ENCODE assay signal across 17 cellular contexts in genomic region chr16:88510091-88510719, GRCh38. TPM values are rescaled to one million over a fixed set of nuclear protein-coding genes. Genes with fewer than 3 reads are reported as not detected.
DNase-seq lines count a peak whose midpoint lies in the region; ATAC-seq, FAIRE-seq and TF ChIP-seq lines count a peak whose summit lies in the region.
"Had no signal": no experiment of that assay in that cellular context is flagged by ENCODE, and none has a peak within 500 bp of the region (broad histone marks: within the 10 kb centered on the region; RNA-seq: fewer than 3 reads in every experiment).

No MANE protein-coding gene starts in this region.

- H2AFZ ChIP-seq in H1 (ENCODE audit: low read length) = no peak overlapping the region
- H2AFZ ChIP-seq: GM23248 had no signal

- no peak overlapping the region for H3K4ac ChIP-seq in H1 (replicated peaks; ENCODE audit: insufficient read length, low read depth, low read length)

- intact Hi-C loops in stomach (cut with DNase I; ENCODE audit: low total_unique reads) = no loop called here
- intact Hi-C loops in aorta (cut with DNase I) = no loop called here

- no peak overlapping the region for H3K14ac ChIP-seq in H1 (ENCODE audit: insufficient read length)

- H4K20me1 ChIP-seq in H1 (replicated peaks in 1 of 2; ENCODE audit: control insufficient read depth in 1 of 2, insufficient read depth in 2 of 2, low read length in 2 of 2) = peaks cover 0 to 3% of the 10 kb centered on the region in 2 experiments

- H3K27ac ChIP-seq in H1 (ENCODE audit: low read depth, low read length) (no peak overlapping the region), stomach (peak overlapping the region; percentile 79 to 96 (median 87)), aorta (ENCODE audit: low read depth in 1 of 2, low read length in 2 of 2) (no peak overlapping the region)
- H3K27ac ChIP-seq: A549, GM23248 had no signal

- no peak overlapping the region for H3K56ac ChIP-seq in H1 (replicated peaks; ENCODE audit: insufficient read length, low read depth, low read length)

- POLR2A ChIA-PET in H1 (lab: Charles Lee; ENCODE audit: partially characterized antibody) = interaction anchor here (1.1 kb wide), 2 partner anchors 8 to 12 kb away, joined by 3 read pairs; no protein-coding TSS in a partner anchor

- no peak for TF ChIP-seq RAD21 in H1 (IDR thresholded peaks at IDR 0.05 in 1 of 2, conservative IDR thresholded peaks at IDR 0.05 in 1 of 2; ENCODE audit: low read depth in 2 of 2, low read length in 2 of 2)

- H3K9me3 ChIP-seq in H1 (ENCODE audit: insufficient read depth in 2 of 2, low read depth in 1 of 2, low read length in 1 of 2) (no peaks in the 10 kb centered on the region), stomach (no peaks in the 10 kb centered on the region), aorta (ENCODE audit: control insufficient read depth, low read length) (no peaks in the 10 kb centered on the region)
- H3K9me3 ChIP-seq: A549 had no signal

- H4K91ac ChIP-seq in H1 (replicated peaks; ENCODE audit: insufficient read length, low read length) = no peak overlapping the region

- FAIRE-seq in H1 (lab: Jason Lieb, UNC) = no peak
- FAIRE-seq: A549, colon had no signal

- peak overlapping the region; percentile 5; the same call in 1 of the 2 replicates for H4K8ac ChIP-seq in H1 (ENCODE audit: extremely low read depth, insufficient read depth, low read length)

- H3K18ac ChIP-seq in H1 (ENCODE audit: extremely low read depth, low read length) = no peak overlapping the region

- H3K23ac ChIP-seq in H1 (ENCODE audit: insufficient read length) = no peak overlapping the region

- no peak for TF ChIP-seq CTCF in H1 (IDR thresholded peaks at IDR 0.05; ENCODE audit: control extremely low read depth in 1 of 3, insufficient read depth in 1 of 3, low read depth in 1 of 3, low read length in 3 of 3)
- TF ChIP-seq CTCF in stomach (IDR thresholded peaks at IDR 0.05) = no peak

- H2AK5ac ChIP-seq in H1 (ENCODE audit: low read depth, low read length) = no peak overlapping the region

- TF ChIP-seq POLR2A in H1 (IDR thresholded peaks at IDR 0.05; ENCODE audit: control extremely low read depth in 1 of 2, low read depth in 2 of 2, low read length in 2 of 2) = no peak
- no peak for TF ChIP-seq POLR2A in stomach (IDR thresholded peaks at IDR 0.05)

- H3K4me1 ChIP-seq in H1 (replicated peaks in 1 of 4; ENCODE audit: control insufficient read depth in 3 of 4, insufficient read depth in 4 of 4, low read length in 3 of 4) (no peaks in the 10 kb centered on the region), stomach (peaks cover 60 to 92% (median 83%) of the 10 kb centered on the region in 4 donors), aorta (ENCODE audit: control insufficient read depth in 1 of 2, insufficient read depth in 2 of 2, low read length in 2 of 2) (no peaks in the 10 kb centered on the region)

- ATAC-seq in aorta (ENCODE audit: low FRiP score) = no peak
- ATAC-seq in HG03378 (IDR thresholded peaks at IDR 0.05; ENCODE audit: unreplicated experiment) = no peak
- ATAC-seq: A549; activated naive CD8-positive, alpha-beta T cell treated with anti-CD3 and anti-CD28 coated beads, Interleukin-2, amount 50 U/mL, for 24 hours; activated T-cell treated with anti-CD3 and anti-CD28 coated beads, Interleukin-2, amount 50 U/mL, for 4 hours had no signal

- no peak overlapping the region for H3K4me3 ChIP-seq in H1 (ENCODE audit: extremely low read depth in 1 of 4, insufficient read depth in 2 of 4, low read depth in 3 of 4, low read length in 4 of 4)
- no peak overlapping the region for H3K4me3 ChIP-seq in stomach
- no peak overlapping the region for H3K4me3 ChIP-seq in aorta (ENCODE audit: low read length in 2 of 2)
- H3K4me3 ChIP-seq: A549, GM23248, K562 had no signal

- no peak overlapping the region for H3K9ac ChIP-seq in H1 (replicated peaks in 1 of 4; ENCODE audit: extremely low read depth in 1 of 4, low read depth in 3 of 4, low read length in 3 of 4)
- H3K9ac ChIP-seq: GM23248 had no signal

- no peak overlapping the region for H2BK5ac ChIP-seq in H1 (ENCODE audit: low read depth, low read length)

- 90% methylated on average over 16 of the region's 17 CpGs; no CpG with 5 or more reads in 1 of the 2 experiments for WGBS in H1 (ENCODE audit: extremely low coverage in 1 of 2, insufficient coverage in 1 of 2, insufficient read length in 1 of 2, insufficient replicate concordance in 2 of 2, low coverage in 1 of 2, low lambda C conversion rate in 2 of 2, missing lambda C conversion rate in 1 of 2), 2 experiments
- 24 to 39% (median 33%) methylated on average over 7 to 17 of the region's 17 CpGs for WGBS in stomach, 5 donors
- WGBS in aorta, 2 donors = 53 to 71% methylated on average over 17 of the region's 17 CpGs

- TF ChIP-seq EP300 in H1 (IDR thresholded peaks at IDR 0.05; ENCODE audit: borderline replicate concordance in 1 of 2, low read depth in 2 of 2, low read length in 2 of 2) = no peak
- TF ChIP-seq EP300 in stomach (IDR thresholded peaks at IDR 0.05) = no peak

- no peak overlapping the region for H4K5ac ChIP-seq in H1 (ENCODE audit: insufficient read length, low read depth, low read length)

- H3K36me3 ChIP-seq in H1 (ENCODE audit: control insufficient read depth in 2 of 4, insufficient read depth in 4 of 4, low read length in 3 of 4) (no peaks in the 10 kb centered on the region), stomach (peaks cover 0 to 13% (median 7%) of the 10 kb centered on the region in 4 donors), aorta (ENCODE audit: control insufficient read depth in 1 of 2, insufficient read depth in 2 of 2, low read length in 1 of 2) (no peaks in the 10 kb centered on the region)

- H3K27me3 ChIP-seq in H1 (replicated peaks in 1 of 4; ENCODE audit: control insufficient read depth in 3 of 4, extremely low read depth in 1 of 4, insufficient read depth in 3 of 4, low read length in 3 of 4) (no peaks in the 10 kb centered on the region), stomach (peaks cover 0 to 56% (median 0%) of the 10 kb centered on the region in 3 donors), aorta (ENCODE audit: control insufficient read depth in 1 of 2, insufficient read depth in 2 of 2, low read length in 1 of 2) (no peaks in the 10 kb centered on the region)

- H2BK15ac ChIP-seq in H1 (ENCODE audit: low read length) = no peak overlapping the region

- H2BK20ac ChIP-seq in H1 (ENCODE audit: low read length) = no peak overlapping the region

- DNase-seq in NCI-H2196 (lab: John Stamatoyannopoulos, UW; ENCODE audit: unreplicated experiment) (peak; percentile 14), NCI-H2196 treated with DMSO at 0.1 percent for 48 hours (lab: John Stamatoyannopoulos, UW; ENCODE audit: unreplicated experiment) (no peak), NCI-H526 treated with DMSO at 0.1 percent for 48 hours (lab: John Stamatoyannopoulos, UW) (peak; percentile 93), H1 (ENCODE audit: low read depth in 1 of 2, low spot score in 2 of 2) (no peak), stomach (no peak), aorta (no peak)
- no peak for DNase-seq in activated naive CD4-positive, alpha-beta T cell treated with anti-CD3 and anti-CD28 coated beads, Interleukin-2, amount 50 U/mL, for 16 hours
- DNase-seq: activated CD4-positive, alpha-beta T cell treated with anti-CD3 and anti-CD28 coated beads for 4 hours; activated naive CD8-positive, alpha-beta T cell treated with anti-CD3 and anti-CD28 coated beads, Interleukin-2, amount 50 U/mL, for 24 hours; activated T-cell treated with anti-CD3 and anti-CD28 coated beads, Interleukin-2, amount 50 U/mL, for 4 hours; CD4-positive, alpha-beta memory T cell; GM23248; NCI-H187 treated with DMSO at 0.1 percent for 48 hours had no signal

- H3K79me2 ChIP-seq in H1 (ENCODE audit: control insufficient read depth in 1 of 2, insufficient read depth in 2 of 2, low read length in 2 of 2) = no peaks in the 10 kb centered on the region

- no peak overlapping the region for H3K4me2 ChIP-seq in H1 (ENCODE audit: insufficient read depth in 1 of 2, low read depth in 2 of 2, low read length in 2 of 2)
- H3K4me2 ChIP-seq: A549 had no signal

- H2BK120ac ChIP-seq in H1 (replicated peaks; ENCODE audit: low read depth, low read length) = no peak overlapping the region

- no peaks in the 10 kb centered on the region for H3K23me2 ChIP-seq in H1 (ENCODE audit: low read depth, low read length)

- CTCF ChIA-PET in H1 (lab: Charles Lee; ENCODE audit: partially characterized antibody) = interaction anchor here (1.2 to 1.3 kb wide), 3 partner anchors 22 to 63 kb away, joined by 3 read pairs; no protein-coding TSS in a partner anchor

- no peak overlapping the region for H2BK12ac ChIP-seq in H1 (ENCODE audit: low read depth, low read length)

- H3K79me1 ChIP-seq in H1 (ENCODE audit: low read depth, low read length) = no peaks in the 10 kb centered on the region

TF ChIP-seq in H1, 55 proteins besides CTCF, POLR2A, EP300 and RAD21 (continues in another document):
- TF ChIP-seq CHD1 (IDR thresholded peaks at IDR 0.05; ENCODE audit: low read depth, low read length) (no peak), CHD2 (IDR thresholded peaks at IDR 0.05; ENCODE audit: low read length) (no peak)

RNA-seq across cellular contexts. Expression of gene ZFPM1, which starts 57.1 kb away (rescaled TPM):
- total RNA-seq in H1 (2021; fragmentation: NEBNext Ultra II Directional; extraction: Animal tissue kit (Norgen Biotek cat#: 25700)) = 3.4 and 4.8 TPM in 2 replicates
- polyA plus RNA-seq in H1 (2011; rRNA removed) (0.74 and 1.4 TPM in 2 replicates), stomach (10 to 100 TPM in 1 of 3 donors, 1 to 10 TPM in 2; 4.1 to 10.6 (median 4.2) TPM), aorta (1 to 10 TPM in 1 of 2 donors, under 1 TPM in 1; 0.88 to 2.0 TPM)
- 1.1 TPM for polyA plus RNA-seq in H1 (2011; cell fraction: cytosol; rRNA removed)
- 3.6 TPM for polyA plus RNA-seq in H1 (2011; cell fraction: nucleus; rRNA removed)
- polyA plus RNA-seq in H1 (2012, experiment 1 of 2) = 1.5 to 3.3 TPM (median 1.9 TPM) in 4 replicates
- 1.00 TPM for polyA plus RNA-seq in H1 (2012, experiment 2 of 2)
- polyA plus RNA-seq in H1 (2013, experiment 1 of 2) = 3.1 TPM
- polyA plus RNA-seq in H1 (2013, experiment 2 of 2) = 2.9 TPM
- 0.29 and 0.57 TPM in 2 replicates for polyA minus RNA-seq in H1 (2011; rRNA and poly(A)+ RNA removed)
- 2.8 TPM for polyA minus RNA-seq in H1 (2011; cell fraction: cytosol; rRNA and poly(A)+ RNA removed)
- polyA minus RNA-seq in H1 (2011; cell fraction: nucleus; rRNA and poly(A)+ RNA removed) = 3.3 TPM
- total RNA-seq in stomach (10 to 100 TPM in 4 of 5 donors, 1 to 10 TPM in 1; 3.9 to 85.7 (median 20.5) TPM), aorta (1 to 10 TPM; 4.1 to 8.8 TPM)

RNA-seq across cellular contexts. Expression of gene ZC3H18, which starts 60.0 kb away (rescaled TPM):
- 70.3 and 73.2 TPM in 2 replicates for total RNA-seq in H1 (2021; fragmentation: NEBNext Ultra II Directional; extraction: Animal tissue kit (Norgen Biotek cat#: 25700))
- polyA plus RNA-seq in H1 (2011; rRNA removed) = 12.1 and 19.2 TPM in 2 replicates
- 17.0 TPM for polyA plus RNA-seq in H1 (2011; cell fraction: cytosol; rRNA removed)
- polyA plus RNA-seq in H1 (2011; cell fraction: nucleus; rRNA removed) = 42.7 TPM
- polyA plus RNA-seq in H1 (2012, experiment 1 of 2) = 44.2 to 48.4 TPM (median 46.4 TPM) in 4 replicates
- polyA plus RNA-seq in H1 (2012, experiment 2 of 2) = 35.2 TPM
- 47.2 TPM for polyA plus RNA-seq in H1 (2013, experiment 1 of 2)
- polyA plus RNA-seq in H1 (2013, experiment 2 of 2) = 44.5 TPM
- 6.4 and 11.1 TPM in 2 replicates for polyA minus RNA-seq in H1 (2011; rRNA and poly(A)+ RNA removed)
- polyA minus RNA-seq in H1 (2011; cell fraction: cytosol; rRNA and poly(A)+ RNA removed) = 19.7 TPM
- polyA minus RNA-seq in H1 (2011; cell fraction: nucleus; rRNA and poly(A)+ RNA removed) = 18.5 TPM
- total RNA-seq in stomach = 100 to 1,000 TPM in 1 of 5 donors, 10 to 100 TPM in 4; 15.5 to 312 (median 23.9) TPM
- polyA plus RNA-seq in stomach = 10 to 100 TPM; 16.1 to 20.2 (median 16.7) TPM
- 10 to 100 TPM; 37.7 to 38.5 TPM for total RNA-seq in aorta
- polyA plus RNA-seq in aorta = 10 to 100 TPM; 12.4 to 19.3 TPM

Comparison
In these comparisons a context has a peak if more than half of its experiments do, and no peak if none do; other contexts are left out.
1. DNase-seq: peak in NCI-H2196 (single experiment) and NCI-H526 treated with DMSO at 0.1 percent for 48 hours (single experiment); none in NCI-H2196 treated with DMSO at 0.1 percent for 48 hours (single experiment), H1 (0 of 2), stomach (single experiment), aorta (0 of 2) and activated naive CD4-positive, alpha-beta T cell treated with anti-CD3 and anti-CD28 coated beads, Interleukin-2, amount 50 U/mL, for 16 hours (single experiment).
2. H3K27ac ChIP-seq: peak in stomach (5 of 5); none in H1 (single experiment) and aorta (0 of 2).